Comparison of ENCODE assay signal across 1 cellular context in genomic region chr22:41446639-41447434, GRCh38.
TF ChIP-seq lines count a peak whose summit lies in the region.

A gene with protein sequence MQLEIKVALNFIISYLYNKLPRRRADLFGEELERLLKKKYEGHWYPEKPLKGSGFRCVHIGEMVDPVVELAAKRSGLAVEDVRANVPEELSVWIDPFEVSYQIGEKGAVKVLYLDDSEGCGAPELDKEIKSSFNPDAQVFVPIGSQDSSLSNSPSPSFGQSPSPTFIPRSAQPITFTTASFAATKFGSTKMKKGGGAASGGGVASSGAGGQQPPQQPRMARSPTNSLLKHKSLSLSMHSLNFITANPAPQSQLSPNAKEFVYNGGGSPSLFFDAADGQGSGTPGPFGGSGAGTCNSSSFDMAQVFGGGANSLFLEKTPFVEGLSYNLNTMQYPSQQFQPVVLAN (minus strand): TSS chr22:41446801. CDS start chr22:41437345, 9,456 bp downstream.

TF ChIP-seq in HepG2, 621 proteins besides CTCF, POLR2A, EP300 and RAD21 (continued from another document and continues in another):
- peak in 1 of 2 experiments; percentile 89; a peak in 2 of 4 replicates for TF ChIP-seq ATF4 (CRISPR knock-in tag; IDR thresholded peaks at IDR 0.05)
- no peak for TF ChIP-seq ZNF260 (CRISPR knock-in tag; IDR thresholded peaks at IDR 0.05; ENCODE audit: borderline replicate concordance, low read depth)
- no peak; the same call in 1 of the 2 replicates for TF ChIP-seq PHF20 (CRISPR knock-in tag; IDR thresholded peaks at IDR 0.05)
- no peak for TF ChIP-seq ZMYM3 (CRISPR knock-in tag; IDR thresholded peaks at IDR 0.05)
- TF ChIP-seq ARID2 (CRISPR knock-in tag; IDR thresholded peaks at IDR 0.05; ENCODE audit: borderline replicate concordance): peak; percentile 50
- TF ChIP-seq ZBTB4 (CRISPR knock-in tag; IDR thresholded peaks at IDR 0.05; ENCODE audit: borderline replicate concordance): peak; percentile 87; the same call in 1 of the 2 replicates
- no peak; the same call in 1 of the 2 replicates for TF ChIP-seq TEAD2 (CRISPR knock-in tag; IDR thresholded peaks at IDR 0.05)
- TF ChIP-seq HNRNPL (IDR thresholded peaks at IDR 0.05; ENCODE audit: low read depth, low read length): peak; percentile 87
- peak; percentile 92 for TF ChIP-seq REL (CRISPR knock-in tag; conservative IDR thresholded peaks at IDR 0.05)
- TF ChIP-seq NR1H2 (CRISPR knock-in tag; IDR thresholded peaks at IDR 0.05; ENCODE audit: borderline replicate concordance, low read depth): no peak; the same call in 1 of the 2 replicates
- TF ChIP-seq GLI4 (CRISPR knock-in tag; IDR thresholded peaks at IDR 0.05; ENCODE audit: borderline replicate concordance): no peak
- peak; percentile 99 for TF ChIP-seq IRF9 (CRISPR knock-in tag; IDR thresholded peaks at IDR 0.05; ENCODE audit: borderline replicate concordance)
- TF ChIP-seq HOXA9 (CRISPR knock-in tag; IDR thresholded peaks at IDR 0.05; ENCODE audit: borderline replicate concordance): peak; percentile 97
- TF ChIP-seq, protein P1, sequence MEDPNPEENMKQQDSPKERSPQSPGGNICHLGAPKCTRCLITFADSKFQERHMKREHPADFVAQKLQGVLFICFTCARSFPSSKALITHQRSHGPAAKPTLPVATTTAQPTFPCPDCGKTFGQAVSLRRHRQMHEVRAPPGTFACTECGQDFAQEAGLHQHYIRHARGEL (CRISPR knock-in tag; IDR thresholded peaks at IDR 0.05): no peak
- peak; percentile 71 for TF ChIP-seq TP53 (CRISPR knock-in tag; conservative IDR thresholded peaks at IDR 0.05)
- peak; percentile 55 for TF ChIP-seq ASH2L (IDR thresholded peaks at IDR 0.05; ENCODE audit: insufficient read length, low read depth, low read length)
- TF ChIP-seq ZNF660 (CRISPR knock-in tag; IDR thresholded peaks at IDR 0.05; ENCODE audit: borderline replicate concordance, low read depth): 0 out of 2 replicates have a peak, but pooled peaks have one; percentile 38
- no peak for TF ChIP-seq SRSF4 (IDR thresholded peaks at IDR 0.05; ENCODE audit: low read depth, low read length, poor library complexity, severe bottlenecking)
- TF ChIP-seq PLSCR1 (CRISPR knock-in tag; IDR thresholded peaks at IDR 0.05; ENCODE audit: borderline replicate concordance): peak; percentile 71
- TF ChIP-seq, protein P2, sequence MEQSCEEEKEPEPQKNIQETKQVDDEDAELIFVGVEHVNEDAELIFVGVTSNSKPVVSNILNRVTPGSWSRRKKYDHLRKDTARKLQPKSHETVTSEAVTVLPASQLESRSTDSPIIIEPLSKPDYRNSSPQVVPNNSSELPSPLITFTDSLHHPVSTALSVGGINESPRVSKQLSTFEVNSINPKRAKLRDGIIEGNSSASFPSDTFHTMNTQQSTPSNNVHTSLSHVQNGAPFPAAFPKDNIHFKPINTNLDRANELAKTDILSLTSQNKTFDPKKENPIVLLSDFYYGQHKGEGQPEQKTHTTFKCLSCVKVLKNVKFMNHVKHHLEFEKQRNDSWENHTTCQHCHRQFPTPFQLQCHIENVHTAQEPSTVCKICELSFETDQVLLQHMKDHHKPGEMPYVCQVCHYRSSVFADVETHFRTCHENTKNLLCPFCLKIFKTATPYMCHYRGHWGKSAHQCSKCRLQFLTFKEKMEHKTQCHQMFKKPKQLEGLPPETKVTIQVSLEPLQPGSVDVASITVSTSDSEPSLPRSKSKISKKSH (CRISPR knock-in tag; IDR thresholded peaks at IDR 0.05; ENCODE audit: borderline replicate concordance): peak; percentile 92
- TF ChIP-seq ZNF501 (CRISPR knock-in tag; IDR thresholded peaks at IDR 0.05): peak; percentile 98
- no peak for TF ChIP-seq SOX6 (IDR thresholded peaks at IDR 0.05)
- peak; percentile 84 for TF ChIP-seq SOX6 (CRISPR knock-in tag; IDR thresholded peaks at IDR 0.05)
- TF ChIP-seq TCF7 (IDR thresholded peaks at IDR 0.05; ENCODE audit: low read depth): no peak
- TF ChIP-seq, protein P3, sequence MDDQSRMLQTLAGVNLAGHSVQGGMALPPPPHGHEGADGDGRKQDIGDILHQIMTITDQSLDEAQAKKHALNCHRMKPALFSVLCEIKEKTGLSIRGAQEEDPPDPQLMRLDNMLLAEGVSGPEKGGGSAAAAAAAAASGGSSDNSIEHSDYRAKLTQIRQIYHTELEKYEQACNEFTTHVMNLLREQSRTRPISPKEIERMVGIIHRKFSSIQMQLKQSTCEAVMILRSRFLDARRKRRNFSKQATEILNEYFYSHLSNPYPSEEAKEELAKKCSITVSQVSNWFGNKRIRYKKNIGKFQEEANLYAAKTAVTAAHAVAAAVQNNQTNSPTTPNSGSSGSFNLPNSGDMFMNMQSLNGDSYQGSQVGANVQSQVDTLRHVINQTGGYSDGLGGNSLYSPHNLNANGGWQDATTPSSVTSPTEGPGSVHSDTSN (CRISPR knock-in tag; IDR thresholded peaks at IDR 0.05; ENCODE audit: borderline replicate concordance): peak; percentile 73; the same call in 1 of the 2 replicates
- peak; percentile 91 for TF ChIP-seq MEIS1 (CRISPR knock-in tag; IDR thresholded peaks at IDR 0.05; ENCODE audit: borderline replicate concordance)
- TF ChIP-seq ZNF207 (IDR thresholded peaks at IDR 0.05; ENCODE audit: borderline replicate concordance): no peak
- TF ChIP-seq CREM (IDR thresholded peaks at IDR 0.05): peak; percentile 74
- peak; percentile 50; the same call in 1 of the 2 replicates for TF ChIP-seq CREM (CRISPR knock-in tag; IDR thresholded peaks at IDR 0.05)
- TF ChIP-seq, protein P4, sequence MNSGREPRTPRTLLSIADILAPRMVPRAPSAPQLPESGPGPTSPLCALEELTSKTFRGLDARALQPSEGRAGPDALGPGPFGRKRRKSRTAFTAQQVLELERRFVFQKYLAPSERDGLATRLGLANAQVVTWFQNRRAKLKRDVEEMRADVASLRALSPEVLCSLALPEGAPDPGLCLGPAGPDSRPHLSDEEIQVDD (CRISPR knock-in tag; IDR thresholded peaks at IDR 0.05; ENCODE audit: borderline replicate concordance): peak; percentile 86
- no peak for TF ChIP-seq ZFP62 (CRISPR knock-in tag; IDR thresholded peaks at IDR 0.05)
- TF ChIP-seq PRDM4 (CRISPR knock-in tag; IDR thresholded peaks at IDR 0.05; ENCODE audit: borderline replicate concordance): no peak
- TF ChIP-seq ZSCAN22 (CRISPR knock-in tag; IDR thresholded peaks at IDR 0.05): no peak
- TF ChIP-seq TAF1 (CRISPR knock-in tag; IDR thresholded peaks at IDR 0.05): peak; percentile 99
- peak; percentile 77 for TF ChIP-seq SRF (IDR thresholded peaks at IDR 0.05; ENCODE audit: low read depth, low read length)
- TF ChIP-seq IKZF4 (CRISPR knock-in tag; IDR thresholded peaks at IDR 0.05; ENCODE audit: borderline replicate concordance, low read depth, not compliant biosample characterization): no peak
- peak; percentile 80; the same call in 1 of the 2 replicates for TF ChIP-seq KLF9 (CRISPR knock-in tag; IDR thresholded peaks at IDR 0.05; ENCODE audit: low read depth)
- TF ChIP-seq ZNF282 (IDR thresholded peaks at IDR 0.05; ENCODE audit: partially characterized antibody): no peak
- TF ChIP-seq, protein P5, sequence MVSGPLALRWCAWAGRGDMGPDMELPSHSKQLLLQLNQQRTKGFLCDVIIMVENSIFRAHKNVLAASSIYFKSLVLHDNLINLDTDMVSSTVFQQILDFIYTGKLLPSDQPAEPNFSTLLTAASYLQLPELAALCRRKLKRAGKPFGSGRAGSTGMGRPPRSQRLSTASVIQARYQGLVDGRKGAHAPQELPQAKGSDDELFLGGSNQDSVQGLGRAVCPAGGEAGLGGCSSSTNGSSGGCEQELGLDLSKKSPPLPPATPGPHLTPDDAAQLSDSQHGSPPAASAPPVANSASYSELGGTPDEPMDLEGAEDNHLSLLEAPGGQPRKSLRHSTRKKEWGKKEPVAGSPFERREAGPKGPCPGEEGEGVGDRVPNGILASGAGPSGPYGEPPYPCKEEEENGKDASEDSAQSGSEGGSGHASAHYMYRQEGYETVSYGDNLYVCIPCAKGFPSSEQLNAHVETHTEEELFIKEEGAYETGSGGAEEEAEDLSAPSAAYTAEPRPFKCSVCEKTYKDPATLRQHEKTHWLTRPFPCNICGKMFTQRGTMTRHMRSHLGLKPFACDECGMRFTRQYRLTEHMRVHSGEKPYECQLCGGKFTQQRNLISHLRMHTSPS (CRISPR knock-in tag; IDR thresholded peaks at IDR 0.05; ENCODE audit: low read depth): 0 out of 2 replicates have a peak, but pooled peaks have one; percentile 20
- peak; percentile 66; the same call in 1 of the 2 replicates for TF ChIP-seq TBP (CRISPR knock-in tag; IDR thresholded peaks at IDR 0.05)
- TF ChIP-seq HDAC2 (CRISPR knock-in tag; IDR thresholded peaks at IDR 0.05): peak; percentile 83
- peak; percentile 64 for TF ChIP-seq ARID5B (CRISPR knock-in tag; IDR thresholded peaks at IDR 0.05)
- TF ChIP-seq ZNF30 (CRISPR knock-in tag; IDR thresholded peaks at IDR 0.05): 0 out of 2 replicates have a peak, but pooled peaks have one; percentile 51
